In genomic region chr16:6674071-6674470, GRCh38 we compare ENCODE assay signal across 1 cellular context.
A peak's percentile ranks its signal among the peaks of the same experiment; 100 is the strongest.
TF ChIP-seq lines count a peak whose summit lies in the region.

No MANE protein-coding gene starts in this region.

TF ChIP-seq in K562, 482 proteins besides CTCF, POLR2A, EP300 and RAD21 (continued from another document):
- TF ChIP-seq ARID4B (CRISPR knock-in tag; IDR thresholded peaks at IDR 0.05) (no peak), JUND (IDR thresholded peaks at IDR 0.05; ENCODE audit: borderline replicate concordance, low read depth, low read length) (0 out of 2 replicates have a peak, but pooled peaks have one; percentile 10), JUND (tag; IDR thresholded peaks at IDR 0.05; ENCODE audit: borderline replicate concordance, low read depth, low read length) (peak; percentile 31; the same call in 1 of the 3 replicates), ZNF583 (CRISPR knock-in tag; IDR thresholded peaks at IDR 0.05) (no peak), JUNB (CRISPR knock-in tag; conservative IDR thresholded peaks at IDR 0.05) (0 out of 2 replicates have a peak, but pooled peaks have one; percentile 37), BRD4 (IDR thresholded peaks at IDR 0.05) (no peak), NKRF (IDR thresholded peaks at IDR 0.05; ENCODE audit: borderline replicate concordance) (no peak), ATF7 (IDR thresholded peaks at IDR 0.05) (peak; percentile 71; the same call in 1 of the 2 replicates), CEBPZ (IDR thresholded peaks at IDR 0.05; ENCODE audit: borderline replicate concordance, low read depth, low read length) (no peak), RBM25 (IDR thresholded peaks at IDR 0.05; ENCODE audit: low read depth, low read length, severe bottlenecking) (no peak)
